Comparison of ENCODE assay signal across 1 cellular context in the genomic region with DNA sequence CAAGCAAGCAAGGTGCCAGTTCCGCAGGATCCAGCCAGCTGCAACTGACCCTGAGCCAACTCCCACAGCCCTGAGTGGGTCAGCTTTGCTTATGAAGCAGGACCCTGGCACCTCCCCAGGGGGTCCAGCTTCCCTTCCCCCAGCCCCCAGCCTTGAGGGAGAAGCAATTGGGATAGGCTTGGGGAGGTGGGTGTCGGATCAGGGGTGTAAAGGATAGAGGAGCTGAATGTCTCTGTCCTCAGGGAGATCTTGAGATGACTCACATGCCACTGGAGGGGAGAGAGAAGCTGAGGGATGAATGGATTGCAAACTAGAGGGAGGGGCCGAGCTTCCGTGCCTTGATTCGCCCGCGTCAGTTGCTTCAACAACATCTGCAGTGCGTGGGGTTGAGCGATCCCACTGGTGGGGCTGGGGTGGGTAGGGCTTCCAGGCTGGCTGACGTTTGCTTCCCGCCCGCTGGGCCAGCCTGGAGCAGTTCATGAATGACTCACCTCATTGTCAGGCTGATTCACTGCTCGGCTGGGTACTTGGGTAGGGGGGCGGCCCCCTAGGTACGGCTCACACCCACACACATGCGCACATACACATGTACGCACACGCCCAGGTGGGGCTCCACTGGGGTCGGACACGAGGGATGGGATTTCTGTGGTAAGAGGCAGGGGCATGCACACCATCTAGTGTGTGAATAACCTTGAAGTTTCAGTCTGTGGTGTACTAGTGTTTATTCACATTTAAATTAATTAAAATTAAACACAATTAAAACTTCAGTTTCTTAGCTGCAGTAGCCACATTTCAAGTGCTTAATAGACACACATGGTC.
A peak's percentile ranks its signal among the peaks of the same experiment; 100 is the strongest.
TF ChIP-seq lines count a peak whose summit lies in the region.

No MANE protein-coding gene starts in this region.

TF ChIP-seq in K562, 482 proteins besides CTCF, POLR2A, EP300 and RAD21 (continued from another document):
- TF ChIP-seq L3MBTL2 (IDR thresholded peaks at IDR 0.05) (peak; percentile 79), ZNF316 (IDR thresholded peaks at IDR 0.05) (peak; percentile 38), SP1 (CRISPR knock-in tag; IDR thresholded peaks at IDR 0.05) (peak; percentile 28; the same call in 1 of the 2 replicates), SETDB1 (IDR thresholded peaks at IDR 0.05; ENCODE audit: low read length) (peak; percentile 51), ZNF76 (CRISPR knock-in tag; IDR thresholded peaks at IDR 0.05; ENCODE audit: borderline replicate concordance) (no peak), FOXA3 (CRISPR knock-in tag; conservative IDR thresholded peaks at IDR 0.05 in 1 of 2, IDR thresholded peaks at IDR 0.05 in 1 of 2) (peak in 1 of 2 experiments; percentile 81; a peak in 1 of 4 replicates), SRSF1 (IDR thresholded peaks at IDR 0.05; ENCODE audit: low read depth, low read length) (no peak), SIN3B (IDR thresholded peaks at IDR 0.05; ENCODE audit: low read depth) (no peak), NFRKB (IDR thresholded peaks at IDR 0.05; ENCODE audit: low read depth) (no peak), DMBX1 (CRISPR knock-in tag; IDR thresholded peaks at IDR 0.05; ENCODE audit: borderline replicate concordance) (no peak), MYC (IDR thresholded peaks at IDR 0.05; ENCODE audit: low read depth, low read length) (peak; percentile 67; the same call in 1 of the 2 replicates), MYC (CRISPR knock-in tag; IDR thresholded peaks at IDR 0.05; ENCODE audit: borderline replicate concordance, low read depth) (no peak), RB1 (IDR thresholded peaks at IDR 0.05; ENCODE audit: low read depth) (peak; percentile 91), TGIF2 (CRISPR knock-in tag; IDR thresholded peaks at IDR 0.05) (no peak), HDAC1 (IDR thresholded peaks at IDR 0.05) (peak in 1 of 2 experiments; percentile 85; a peak in 2 of 4 replicates), FOS (IDR thresholded peaks at IDR 0.05; ENCODE audit: extremely low read depth, insufficient read length) (peak; percentile 69), ZFP1 (CRISPR knock-in tag; IDR thresholded peaks at IDR 0.05) (no peak), GABPB2 (CRISPR knock-in tag; conservative IDR thresholded peaks at IDR 0.05) (no peak), TEAD4 (IDR thresholded peaks at IDR 0.05; ENCODE audit: low read length) (peak; percentile 16; the same call in 1 of the 2 replicates), TEAD4 (CRISPR knock-in tag; IDR thresholded peaks at IDR 0.05; ENCODE audit: borderline replicate concordance) (peak; percentile 65; the same call in 1 of the 2 replicates)
- TF ChIP-seq, protein P1, sequence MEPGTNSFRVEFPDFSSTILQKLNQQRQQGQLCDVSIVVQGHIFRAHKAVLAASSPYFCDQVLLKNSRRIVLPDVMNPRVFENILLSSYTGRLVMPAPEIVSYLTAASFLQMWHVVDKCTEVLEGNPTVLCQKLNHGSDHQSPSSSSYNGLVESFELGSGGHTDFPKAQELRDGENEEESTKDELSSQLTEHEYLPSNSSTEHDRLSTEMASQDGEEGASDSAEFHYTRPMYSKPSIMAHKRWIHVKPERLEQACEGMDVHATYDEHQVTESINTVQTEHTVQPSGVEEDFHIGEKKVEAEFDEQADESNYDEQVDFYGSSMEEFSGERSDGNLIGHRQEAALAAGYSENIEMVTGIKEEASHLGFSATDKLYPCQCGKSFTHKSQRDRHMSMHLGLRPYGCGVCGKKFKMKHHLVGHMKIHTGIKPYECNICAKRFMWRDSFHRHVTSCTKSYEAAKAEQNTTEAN (CRISPR knock-in tag; IDR thresholded peaks at IDR 0.05): 0 out of 2 replicates have a peak, but pooled peaks have one; percentile 29
- TF ChIP-seq, protein P2, sequence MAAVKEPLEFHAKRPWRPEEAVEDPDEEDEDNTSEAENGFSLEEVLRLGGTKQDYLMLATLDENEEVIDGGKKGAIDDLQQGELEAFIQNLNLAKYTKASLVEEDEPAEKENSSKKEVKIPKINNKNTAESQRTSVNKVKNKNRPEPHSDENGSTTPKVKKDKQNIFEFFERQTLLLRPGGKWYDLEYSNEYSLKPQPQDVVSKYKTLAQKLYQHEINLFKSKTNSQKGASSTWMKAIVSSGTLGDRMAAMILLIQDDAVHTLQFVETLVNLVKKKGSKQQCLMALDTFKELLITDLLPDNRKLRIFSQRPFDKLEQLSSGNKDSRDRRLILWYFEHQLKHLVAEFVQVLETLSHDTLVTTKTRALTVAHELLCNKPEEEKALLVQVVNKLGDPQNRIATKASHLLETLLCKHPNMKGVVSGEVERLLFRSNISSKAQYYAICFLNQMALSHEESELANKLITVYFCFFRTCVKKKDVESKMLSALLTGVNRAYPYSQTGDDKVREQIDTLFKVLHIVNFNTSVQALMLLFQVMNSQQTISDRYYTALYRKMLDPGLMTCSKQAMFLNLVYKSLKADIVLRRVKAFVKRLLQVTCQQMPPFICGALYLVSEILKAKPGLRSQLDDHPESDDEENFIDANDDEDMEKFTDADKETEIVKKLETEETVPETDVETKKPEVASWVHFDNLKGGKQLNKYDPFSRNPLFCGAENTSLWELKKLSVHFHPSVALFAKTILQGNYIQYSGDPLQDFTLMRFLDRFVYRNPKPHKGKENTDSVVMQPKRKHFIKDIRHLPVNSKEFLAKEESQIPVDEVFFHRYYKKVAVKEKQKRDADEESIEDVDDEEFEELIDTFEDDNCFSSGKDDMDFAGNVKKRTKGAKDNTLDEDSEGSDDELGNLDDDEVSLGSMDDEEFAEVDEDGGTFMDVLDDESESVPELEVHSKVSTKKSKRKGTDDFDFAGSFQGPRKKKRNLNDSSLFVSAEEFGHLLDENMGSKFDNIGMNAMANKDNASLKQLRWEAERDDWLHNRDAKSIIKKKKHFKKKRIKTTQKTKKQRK (IDR thresholded peaks at IDR 0.05; ENCODE audit: borderline replicate concordance, low read depth, low read length): no peak
- TF ChIP-seq, protein P3, sequence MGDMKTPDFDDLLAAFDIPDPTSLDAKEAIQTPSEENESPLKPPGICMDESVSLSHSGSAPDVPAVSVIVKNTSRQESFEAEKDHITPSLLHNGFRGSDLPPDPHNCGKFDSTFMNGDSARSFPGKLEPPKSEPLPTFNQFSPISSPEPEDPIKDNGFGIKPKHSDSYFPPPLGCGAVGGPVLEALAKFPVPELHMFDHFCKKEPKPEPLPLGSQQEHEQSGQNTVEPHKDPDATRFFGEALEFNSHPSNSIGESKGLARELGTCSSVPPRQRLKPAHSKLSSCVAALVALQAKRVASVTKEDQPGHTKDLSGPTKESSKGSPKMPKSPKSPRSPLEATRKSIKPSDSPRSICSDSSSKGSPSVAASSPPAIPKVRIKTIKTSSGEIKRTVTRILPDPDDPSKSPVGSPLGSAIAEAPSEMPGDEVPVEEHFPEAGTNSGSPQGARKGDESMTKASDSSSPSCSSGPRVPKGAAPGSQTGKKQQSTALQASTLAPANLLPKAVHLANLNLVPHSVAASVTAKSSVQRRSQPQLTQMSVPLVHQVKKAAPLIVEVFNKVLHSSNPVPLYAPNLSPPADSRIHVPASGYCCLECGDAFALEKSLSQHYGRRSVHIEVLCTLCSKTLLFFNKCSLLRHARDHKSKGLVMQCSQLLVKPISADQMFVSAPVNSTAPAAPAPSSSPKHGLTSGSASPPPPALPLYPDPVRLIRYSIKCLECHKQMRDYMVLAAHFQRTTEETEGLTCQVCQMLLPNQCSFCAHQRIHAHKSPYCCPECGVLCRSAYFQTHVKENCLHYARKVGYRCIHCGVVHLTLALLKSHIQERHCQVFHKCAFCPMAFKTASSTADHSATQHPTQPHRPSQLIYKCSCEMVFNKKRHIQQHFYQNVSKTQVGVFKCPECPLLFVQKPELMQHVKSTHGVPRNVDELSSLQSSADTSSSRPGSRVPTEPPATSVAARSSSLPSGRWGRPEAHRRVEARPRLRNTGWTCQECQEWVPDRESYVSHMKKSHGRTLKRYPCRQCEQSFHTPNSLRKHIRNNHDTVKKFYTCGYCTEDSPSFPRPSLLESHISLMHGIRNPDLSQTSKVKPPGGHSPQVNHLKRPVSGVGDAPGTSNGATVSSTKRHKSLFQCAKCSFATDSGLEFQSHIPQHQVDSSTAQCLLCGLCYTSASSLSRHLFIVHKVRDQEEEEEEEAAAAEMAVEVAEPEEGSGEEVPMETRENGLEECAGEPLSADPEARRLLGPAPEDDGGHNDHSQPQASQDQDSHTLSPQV (IDR thresholded peaks at IDR 0.05): peak; percentile 74; the same call in 1 of the 2 replicates
- TF ChIP-seq, protein P4, sequence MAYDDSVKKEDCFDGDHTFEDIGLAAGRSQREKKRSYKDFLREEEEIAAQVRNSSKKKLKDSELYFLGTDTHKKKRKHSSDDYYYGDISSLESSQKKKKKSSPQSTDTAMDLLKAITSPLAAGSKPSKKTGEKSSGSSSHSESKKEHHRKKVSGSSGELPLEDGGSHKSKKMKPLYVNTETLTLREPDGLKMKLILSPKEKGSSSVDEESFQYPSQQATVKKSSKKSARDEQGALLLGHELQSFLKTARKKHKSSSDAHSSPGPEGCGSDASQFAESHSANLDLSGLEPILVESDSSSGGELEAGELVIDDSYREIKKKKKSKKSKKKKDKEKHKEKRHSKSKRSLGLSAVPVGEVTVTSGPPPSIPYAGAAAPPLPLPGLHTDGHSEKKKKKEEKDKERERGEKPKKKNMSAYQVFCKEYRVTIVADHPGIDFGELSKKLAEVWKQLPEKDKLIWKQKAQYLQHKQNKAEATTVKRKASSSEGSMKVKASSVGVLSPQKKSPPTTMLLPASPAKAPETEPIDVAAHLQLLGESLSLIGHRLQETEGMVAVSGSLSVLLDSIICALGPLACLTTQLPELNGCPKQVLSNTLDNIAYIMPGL (CRISPR knock-in tag; IDR thresholded peaks at IDR 0.05): no peak
- TF ChIP-seq, protein P5, sequence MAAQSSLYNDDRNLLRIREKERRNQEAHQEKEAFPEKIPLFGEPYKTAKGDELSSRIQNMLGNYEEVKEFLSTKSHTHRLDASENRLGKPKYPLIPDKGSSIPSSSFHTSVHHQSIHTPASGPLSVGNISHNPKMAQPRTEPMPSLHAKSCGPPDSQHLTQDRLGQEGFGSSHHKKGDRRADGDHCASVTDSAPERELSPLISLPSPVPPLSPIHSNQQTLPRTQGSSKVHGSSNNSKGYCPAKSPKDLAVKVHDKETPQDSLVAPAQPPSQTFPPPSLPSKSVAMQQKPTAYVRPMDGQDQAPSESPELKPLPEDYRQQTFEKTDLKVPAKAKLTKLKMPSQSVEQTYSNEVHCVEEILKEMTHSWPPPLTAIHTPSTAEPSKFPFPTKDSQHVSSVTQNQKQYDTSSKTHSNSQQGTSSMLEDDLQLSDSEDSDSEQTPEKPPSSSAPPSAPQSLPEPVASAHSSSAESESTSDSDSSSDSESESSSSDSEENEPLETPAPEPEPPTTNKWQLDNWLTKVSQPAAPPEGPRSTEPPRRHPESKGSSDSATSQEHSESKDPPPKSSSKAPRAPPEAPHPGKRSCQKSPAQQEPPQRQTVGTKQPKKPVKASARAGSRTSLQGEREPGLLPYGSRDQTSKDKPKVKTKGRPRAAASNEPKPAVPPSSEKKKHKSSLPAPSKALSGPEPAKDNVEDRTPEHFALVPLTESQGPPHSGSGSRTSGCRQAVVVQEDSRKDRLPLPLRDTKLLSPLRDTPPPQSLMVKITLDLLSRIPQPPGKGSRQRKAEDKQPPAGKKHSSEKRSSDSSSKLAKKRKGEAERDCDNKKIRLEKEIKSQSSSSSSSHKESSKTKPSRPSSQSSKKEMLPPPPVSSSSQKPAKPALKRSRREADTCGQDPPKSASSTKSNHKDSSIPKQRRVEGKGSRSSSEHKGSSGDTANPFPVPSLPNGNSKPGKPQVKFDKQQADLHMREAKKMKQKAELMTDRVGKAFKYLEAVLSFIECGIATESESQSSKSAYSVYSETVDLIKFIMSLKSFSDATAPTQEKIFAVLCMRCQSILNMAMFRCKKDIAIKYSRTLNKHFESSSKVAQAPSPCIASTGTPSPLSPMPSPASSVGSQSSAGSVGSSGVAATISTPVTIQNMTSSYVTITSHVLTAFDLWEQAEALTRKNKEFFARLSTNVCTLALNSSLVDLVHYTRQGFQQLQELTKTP (IDR thresholded peaks at IDR 0.05; ENCODE audit: low read depth in 1 of 2, partially characterized antibody in 2 of 2): no peak
- TF ChIP-seq, protein P6, sequence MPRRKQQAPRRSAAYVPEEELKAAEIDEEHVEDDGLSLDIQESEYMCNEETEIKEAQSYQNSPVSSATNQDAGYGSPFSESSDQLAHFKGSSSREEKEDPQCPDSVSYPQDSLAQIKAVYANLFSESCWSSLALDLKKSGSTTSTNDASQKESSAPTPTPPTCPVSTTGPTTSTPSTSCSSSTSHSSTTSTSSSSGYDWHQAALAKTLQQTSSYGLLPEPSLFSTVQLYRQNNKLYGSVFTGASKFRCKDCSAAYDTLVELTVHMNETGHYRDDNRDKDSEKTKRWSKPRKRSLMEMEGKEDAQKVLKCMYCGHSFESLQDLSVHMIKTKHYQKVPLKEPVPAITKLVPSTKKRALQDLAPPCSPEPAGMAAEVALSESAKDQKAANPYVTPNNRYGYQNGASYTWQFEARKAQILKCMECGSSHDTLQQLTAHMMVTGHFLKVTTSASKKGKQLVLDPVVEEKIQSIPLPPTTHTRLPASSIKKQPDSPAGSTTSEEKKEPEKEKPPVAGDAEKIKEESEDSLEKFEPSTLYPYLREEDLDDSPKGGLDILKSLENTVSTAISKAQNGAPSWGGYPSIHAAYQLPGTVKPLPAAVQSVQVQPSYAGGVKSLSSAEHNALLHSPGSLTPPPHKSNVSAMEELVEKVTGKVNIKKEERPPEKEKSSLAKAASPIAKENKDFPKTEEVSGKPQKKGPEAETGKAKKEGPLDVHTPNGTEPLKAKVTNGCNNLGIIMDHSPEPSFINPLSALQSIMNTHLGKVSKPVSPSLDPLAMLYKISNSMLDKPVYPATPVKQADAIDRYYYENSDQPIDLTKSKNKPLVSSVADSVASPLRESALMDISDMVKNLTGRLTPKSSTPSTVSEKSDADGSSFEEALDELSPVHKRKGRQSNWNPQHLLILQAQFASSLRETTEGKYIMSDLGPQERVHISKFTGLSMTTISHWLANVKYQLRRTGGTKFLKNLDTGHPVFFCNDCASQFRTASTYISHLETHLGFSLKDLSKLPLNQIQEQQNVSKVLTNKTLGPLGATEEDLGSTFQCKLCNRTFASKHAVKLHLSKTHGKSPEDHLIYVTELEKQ (CRISPR knock-in tag; IDR thresholded peaks at IDR 0.05): no peak
